In genomic region chr6:69791065-69791471, GRCh38 we compare ENCODE assay signal across 2 cellular contexts.
TF ChIP-seq lines count a peak whose summit lies in the region.

No MANE protein-coding gene starts in this region.

TF ChIP-seq in liver, 16 proteins besides CTCF, POLR2A, EP300 and RAD21 (continued from another document):
- TF ChIP-seq REST (IDR thresholded peaks at IDR 0.05), result no peak
- TF ChIP-seq YY1 (IDR thresholded peaks at IDR 0.05), result no peak

TF ChIP-seq in HepG2, 621 proteins besides CTCF, POLR2A, EP300 and RAD21 (continued from another document):
- TF ChIP-seq ATF3 (CRISPR knock-in tag; IDR thresholded peaks at IDR 0.05), result no peak
- TF ChIP-seq SSRP1 (CRISPR knock-in tag; IDR thresholded peaks at IDR 0.05), result no peak
- TF ChIP-seq IRF9 (CRISPR knock-in tag; IDR thresholded peaks at IDR 0.05; ENCODE audit: borderline replicate concordance), result no peak
- TF ChIP-seq ZBED4 (CRISPR knock-in tag; IDR thresholded peaks at IDR 0.05; ENCODE audit: borderline replicate concordance), result no peak
- no peak for TF ChIP-seq MXD3 (CRISPR knock-in tag; IDR thresholded peaks at IDR 0.05)
